ENCODE assay signal across 1 cellular context in genomic region chr5:72556351-72557146, GRCh38.
A peak's percentile ranks its signal among the peaks of the same experiment; 100 is the strongest.
TF ChIP-seq lines count a peak whose summit lies in the region.

No MANE protein-coding gene starts in this region.

TF ChIP-seq in H1, 55 proteins besides CTCF, POLR2A, EP300 and RAD21 (continued from another document):
- TF ChIP-seq TAF7 (optimal IDR thresholded peaks at IDR 0.05; ENCODE audit: borderline replicate concordance, low read depth, low read length): peak; percentile 7
- peak; percentile 20; the same call in 1 of the 2 replicates for TF ChIP-seq KDM1A (IDR thresholded peaks at IDR 0.05; ENCODE audit: borderline replicate concordance, low read length)
- TF ChIP-seq SAP30 (IDR thresholded peaks at IDR 0.05; ENCODE audit: insufficient read depth, insufficient replicate concordance, low read length): peak; percentile 17
- peak; percentile 0; the same call in 1 of the 2 replicates for TF ChIP-seq CEBPB (IDR thresholded peaks at IDR 0.05; ENCODE audit: low read depth, low read length)
- peak; percentile 86 for TF ChIP-seq TAF1 (IDR thresholded peaks at IDR 0.05; ENCODE audit: low read depth, low read length)
- TF ChIP-seq RNF2 (IDR thresholded peaks at IDR 0.05; ENCODE audit: borderline replicate concordance, low read depth, low read length, missing control alignments, poor library complexity, severe bottlenecking): no peak
- no peak for TF ChIP-seq CHD2 (IDR thresholded peaks at IDR 0.05; ENCODE audit: low read length)
- peak; percentile 80 for TF ChIP-seq TBP (IDR thresholded peaks at IDR 0.05; ENCODE audit: low read depth, low read length)
- TF ChIP-seq ASH2L (IDR thresholded peaks at IDR 0.05; ENCODE audit: low read length): peak; percentile 86
- peak; percentile 92 for TF ChIP-seq E2F6 (IDR thresholded peaks at IDR 0.05)
- TF ChIP-seq, protein P1, sequence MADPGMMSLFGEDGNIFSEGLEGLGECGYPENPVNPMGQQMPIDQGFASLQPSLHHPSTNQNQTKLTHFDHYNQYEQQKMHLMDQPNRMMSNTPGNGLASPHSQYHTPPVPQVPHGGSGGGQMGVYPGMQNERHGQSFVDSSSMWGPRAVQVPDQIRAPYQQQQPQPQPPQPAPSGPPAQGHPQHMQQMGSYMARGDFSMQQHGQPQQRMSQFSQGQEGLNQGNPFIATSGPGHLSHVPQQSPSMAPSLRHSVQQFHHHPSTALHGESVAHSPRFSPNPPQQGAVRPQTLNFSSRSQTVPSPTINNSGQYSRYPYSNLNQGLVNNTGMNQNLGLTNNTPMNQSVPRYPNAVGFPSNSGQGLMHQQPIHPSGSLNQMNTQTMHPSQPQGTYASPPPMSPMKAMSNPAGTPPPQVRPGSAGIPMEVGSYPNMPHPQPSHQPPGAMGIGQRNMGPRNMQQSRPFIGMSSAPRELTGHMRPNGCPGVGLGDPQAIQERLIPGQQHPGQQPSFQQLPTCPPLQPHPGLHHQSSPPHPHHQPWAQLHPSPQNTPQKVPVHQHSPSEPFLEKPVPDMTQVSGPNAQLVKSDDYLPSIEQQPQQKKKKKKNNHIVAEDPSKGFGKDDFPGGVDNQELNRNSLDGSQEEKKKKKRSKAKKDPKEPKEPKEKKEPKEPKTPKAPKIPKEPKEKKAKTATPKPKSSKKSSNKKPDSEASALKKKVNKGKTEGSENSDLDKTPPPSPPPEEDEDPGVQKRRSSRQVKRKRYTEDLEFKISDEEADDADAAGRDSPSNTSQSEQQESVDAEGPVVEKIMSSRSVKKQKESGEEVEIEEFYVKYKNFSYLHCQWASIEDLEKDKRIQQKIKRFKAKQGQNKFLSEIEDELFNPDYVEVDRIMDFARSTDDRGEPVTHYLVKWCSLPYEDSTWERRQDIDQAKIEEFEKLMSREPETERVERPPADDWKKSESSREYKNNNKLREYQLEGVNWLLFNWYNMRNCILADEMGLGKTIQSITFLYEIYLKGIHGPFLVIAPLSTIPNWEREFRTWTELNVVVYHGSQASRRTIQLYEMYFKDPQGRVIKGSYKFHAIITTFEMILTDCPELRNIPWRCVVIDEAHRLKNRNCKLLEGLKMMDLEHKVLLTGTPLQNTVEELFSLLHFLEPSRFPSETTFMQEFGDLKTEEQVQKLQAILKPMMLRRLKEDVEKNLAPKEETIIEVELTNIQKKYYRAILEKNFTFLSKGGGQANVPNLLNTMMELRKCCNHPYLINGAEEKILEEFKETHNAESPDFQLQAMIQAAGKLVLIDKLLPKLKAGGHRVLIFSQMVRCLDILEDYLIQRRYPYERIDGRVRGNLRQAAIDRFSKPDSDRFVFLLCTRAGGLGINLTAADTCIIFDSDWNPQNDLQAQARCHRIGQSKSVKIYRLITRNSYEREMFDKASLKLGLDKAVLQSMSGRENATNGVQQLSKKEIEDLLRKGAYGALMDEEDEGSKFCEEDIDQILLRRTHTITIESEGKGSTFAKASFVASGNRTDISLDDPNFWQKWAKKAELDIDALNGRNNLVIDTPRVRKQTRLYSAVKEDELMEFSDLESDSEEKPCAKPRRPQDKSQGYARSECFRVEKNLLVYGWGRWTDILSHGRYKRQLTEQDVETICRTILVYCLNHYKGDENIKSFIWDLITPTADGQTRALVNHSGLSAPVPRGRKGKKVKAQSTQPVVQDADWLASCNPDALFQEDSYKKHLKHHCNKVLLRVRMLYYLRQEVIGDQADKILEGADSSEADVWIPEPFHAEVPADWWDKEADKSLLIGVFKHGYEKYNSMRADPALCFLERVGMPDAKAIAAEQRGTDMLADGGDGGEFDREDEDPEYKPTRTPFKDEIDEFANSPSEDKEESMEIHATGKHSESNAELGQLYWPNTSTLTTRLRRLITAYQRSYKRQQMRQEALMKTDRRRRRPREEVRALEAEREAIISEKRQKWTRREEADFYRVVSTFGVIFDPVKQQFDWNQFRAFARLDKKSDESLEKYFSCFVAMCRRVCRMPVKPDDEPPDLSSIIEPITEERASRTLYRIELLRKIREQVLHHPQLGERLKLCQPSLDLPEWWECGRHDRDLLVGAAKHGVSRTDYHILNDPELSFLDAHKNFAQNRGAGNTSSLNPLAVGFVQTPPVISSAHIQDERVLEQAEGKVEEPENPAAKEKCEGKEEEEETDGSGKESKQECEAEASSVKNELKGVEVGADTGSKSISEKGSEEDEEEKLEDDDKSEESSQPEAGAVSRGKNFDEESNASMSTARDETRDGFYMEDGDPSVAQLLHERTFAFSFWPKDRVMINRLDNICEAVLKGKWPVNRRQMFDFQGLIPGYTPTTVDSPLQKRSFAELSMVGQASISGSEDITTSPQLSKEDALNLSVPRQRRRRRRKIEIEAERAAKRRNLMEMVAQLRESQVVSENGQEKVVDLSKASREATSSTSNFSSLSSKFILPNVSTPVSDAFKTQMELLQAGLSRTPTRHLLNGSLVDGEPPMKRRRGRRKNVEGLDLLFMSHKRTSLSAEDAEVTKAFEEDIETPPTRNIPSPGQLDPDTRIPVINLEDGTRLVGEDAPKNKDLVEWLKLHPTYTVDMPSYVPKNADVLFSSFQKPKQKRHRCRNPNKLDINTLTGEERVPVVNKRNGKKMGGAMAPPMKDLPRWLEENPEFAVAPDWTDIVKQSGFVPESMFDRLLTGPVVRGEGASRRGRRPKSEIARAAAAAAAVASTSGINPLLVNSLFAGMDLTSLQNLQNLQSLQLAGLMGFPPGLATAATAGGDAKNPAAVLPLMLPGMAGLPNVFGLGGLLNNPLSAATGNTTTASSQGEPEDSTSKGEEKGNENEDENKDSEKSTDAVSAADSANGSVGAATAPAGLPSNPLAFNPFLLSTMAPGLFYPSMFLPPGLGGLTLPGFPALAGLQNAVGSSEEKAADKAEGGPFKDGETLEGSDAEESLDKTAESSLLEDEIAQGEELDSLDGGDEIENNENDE (IDR thresholded peaks at IDR 0.05; ENCODE audit: insufficient replicate concordance, low read length): no peak
- TF ChIP-seq RBBP5 (IDR thresholded peaks at IDR 0.05; ENCODE audit: borderline replicate concordance, low read depth, low read length): peak; percentile 97
- no peak for TF ChIP-seq BACH1 (IDR thresholded peaks at IDR 0.05; ENCODE audit: low read length)
- TF ChIP-seq GABPA (IDR thresholded peaks at IDR 0.05; ENCODE audit: borderline replicate concordance, insufficient read depth, low read length): no peak
- TF ChIP-seq SP2 (IDR thresholded peaks at IDR 0.05; ENCODE audit: low read length): no peak
- TF ChIP-seq JUN (IDR thresholded peaks at IDR 0.05; ENCODE audit: low read depth, low read length): no peak
- TF ChIP-seq CBX5 (IDR thresholded peaks at IDR 0.05; ENCODE audit: low read depth, low read length): no peak
- peak; percentile 32 for TF ChIP-seq KDM4A (IDR thresholded peaks at IDR 0.05; ENCODE audit: low read depth, low read length, severe bottlenecking)
- no peak for TF ChIP-seq TCF12 (IDR thresholded peaks at IDR 0.05; ENCODE audit: low read depth, low read length)
